Comparison of ENCODE assay signal across 8 cellular contexts in genomic region chr19:4369109-4369887, GRCh38. TPM values are rescaled to one million over a fixed set of nuclear protein-coding genes. Genes with fewer than 3 reads are reported as not detected.
A peak's percentile ranks its signal among the peaks of the same experiment; 100 is the strongest.
DNase-seq lines count a peak whose midpoint lies in the region; ATAC-seq and TF ChIP-seq lines count a peak whose summit lies in the region.

No MANE protein-coding gene starts in this region.

- DNase-seq in GM13977 (ENCODE audit: low spot score) (peak; percentile 80), NCI-H526 treated with DMSO at 0.1 percent for 48 hours (lab: John Stamatoyannopoulos, UW) (peak; percentile 9), glutamatergic neuron (no peak), sigmoid colon (no peak), NCI-H2029 (lab: John Stamatoyannopoulos, UW) (no peak)
- DNase-seq in activated T-cell treated with anti-CD3 and anti-CD28 coated beads, Interleukin-2, amount 50 U/mL, for 4 hours, result peak; percentile 51

- peak; percentile 52 for ATAC-seq in HG02588 (IDR thresholded peaks at IDR 0.05; ENCODE audit: unreplicated experiment)
- ATAC-seq in activated T-cell treated with anti-CD3 and anti-CD28 coated beads, Interleukin-2, amount 50 U/mL, for 4 hours, result peak; percentile 65
- ATAC-seq in HG03039 (IDR thresholded peaks at IDR 0.05; ENCODE audit: unreplicated experiment), result no peak

- peak overlapping the region; percentile 78 for H3K4me3 Mint-ChIP-seq in activated T-cell treated with anti-CD3 and anti-CD28 coated beads, Interleukin-2, amount 50 U/mL, for 4 hours
- peak overlapping the region; percentile 30 for H3K4me3 Mint-ChIP-seq in glutamatergic neuron (ENCODE audit: unreplicated experiment)

- no peaks in the 10 kb centered on the region for H3K9me3 ChIP-seq in sigmoid colon

- no peak for TF ChIP-seq POLR2A in sigmoid colon (IDR thresholded peaks at IDR 0.05)

- H3K27ac Mint-ChIP-seq in glutamatergic neuron (ENCODE audit: unreplicated experiment), result peak overlapping the region; percentile 78

- peak overlapping the region; percentile 37 to 75 (median 63) for H3K27ac ChIP-seq in sigmoid colon

- H3K4me1 Mint-ChIP-seq in activated T-cell treated with anti-CD3 and anti-CD28 coated beads, Interleukin-2, amount 50 U/mL, for 4 hours (ENCODE audit: low read depth), result peaks cover 47% of the 10 kb centered on the region
- peaks cover 20% of the 10 kb centered on the region for H3K4me1 Mint-ChIP-seq in glutamatergic neuron (ENCODE audit: low read depth, unreplicated experiment)

- WGBS in sigmoid colon, 2 donors, result 8 to 15% methylated on average over 25 of the region's 25 CpGs

- H3K4me1 ChIP-seq in sigmoid colon, result peaks cover 0 to 75% (median 64%) of the 10 kb centered on the region in 4 donors

- in situ Hi-C loops in GM13977 (cut with MboI; ENCODE audit: low pct_unique_long_range_greater_than_20kb, low sequenced_read_pairs, unreplicated experiment), result no loop called here

- H3K36me3 Mint-ChIP-seq in activated T-cell treated with anti-CD3 and anti-CD28 coated beads, Interleukin-2, amount 50 U/mL, for 4 hours (ENCODE audit: insufficient read depth), result no peaks in the 10 kb centered on the region
- no peaks in the 10 kb centered on the region for H3K36me3 Mint-ChIP-seq in glutamatergic neuron (ENCODE audit: unreplicated experiment)

- no peaks in the 10 kb centered on the region for H3K27me3 ChIP-seq in sigmoid colon

- H3K9me3 Mint-ChIP-seq in activated T-cell treated with anti-CD3 and anti-CD28 coated beads, Interleukin-2, amount 50 U/mL, for 4 hours, result no peaks in the 10 kb centered on the region
- peaks cover 15% of the 10 kb centered on the region for H3K9me3 Mint-ChIP-seq in glutamatergic neuron (ENCODE audit: unreplicated experiment)

- intact Hi-C loops in sigmoid colon (cut with DNase I), result no loop called here

- no peaks in the 10 kb centered on the region for H3K27me3 Mint-ChIP-seq in activated T-cell treated with anti-CD3 and anti-CD28 coated beads, Interleukin-2, amount 50 U/mL, for 4 hours (ENCODE audit: low read depth)
- peaks cover 30% of the 10 kb centered on the region for H3K27me3 Mint-ChIP-seq in glutamatergic neuron (ENCODE audit: unreplicated experiment)

- no peak for TF ChIP-seq EP300 in sigmoid colon (IDR thresholded peaks at IDR 0.05)

- peak overlapping the region in 1 of 4 donors; percentile 16 for H3K4me3 ChIP-seq in sigmoid colon

- TF ChIP-seq CTCF in GM13977 (IDR thresholded peaks at IDR 0.05; ENCODE audit: extremely low read depth, insufficient read depth, missing control alignments), result no peak
- TF ChIP-seq CTCF in glutamatergic neuron (IDR thresholded peaks at IDR 0.05; ENCODE audit: partially characterized antibody, unreplicated experiment), result no peak
- no peak for TF ChIP-seq CTCF in sigmoid colon (IDR thresholded peaks at IDR 0.05)

- H3K36me3 ChIP-seq in sigmoid colon, result peaks cover under 1 to 23% (median 16%) of the 10 kb centered on the region in 4 donors

RNA-seq across cellular contexts. Expression of gene MPND, which starts 25.9 kb away (rescaled TPM):
- 10 to 100 TPM; 16.0 to 18.6 (median 18.1) TPM for total RNA-seq in activated T-cell treated with anti-CD3 and anti-CD28 coated beads, Interleukin-2, amount 50 U/mL, for 4 hours
- total RNA-seq in glutamatergic neuron (ENCODE audit: unreplicated experiment) (56.7 TPM), sigmoid colon (10 to 100 TPM in 1 of 4 donors, 1 to 10 TPM in 3; 8.6 to 13.3 (median 9.3) TPM)
- 10 to 100 TPM; 38.2 to 65.2 (median 60.1) TPM for polyA plus RNA-seq in sigmoid colon

RNA-seq across cellular contexts. Expression of gene STAP2, which starts 30.7 kb away (rescaled TPM):
- total RNA-seq in activated T-cell treated with anti-CD3 and anti-CD28 coated beads, Interleukin-2, amount 50 U/mL, for 4 hours, result 10 to 100 TPM; 11.1 to 13.2 (median 12.8) TPM
- total RNA-seq in glutamatergic neuron (ENCODE audit: unreplicated experiment) (18.1 TPM), sigmoid colon (1 to 10 TPM in 3 of 4 donors, under 1 TPM in 1; 0.99 to 5.5 (median 2.7) TPM)
- polyA plus RNA-seq in sigmoid colon, result 100 to 1,000 TPM; 146 to 313 (median 199) TPM

RNA-seq across cellular contexts. Expression of gene SH3GL1, which starts 31.0 kb away (rescaled TPM):
- total RNA-seq in activated T-cell treated with anti-CD3 and anti-CD28 coated beads, Interleukin-2, amount 50 U/mL, for 4 hours, result 10 to 100 TPM; 50.8 to 52.6 (median 52.2) TPM
- total RNA-seq in glutamatergic neuron (ENCODE audit: unreplicated experiment) (56.3 TPM), sigmoid colon (10 to 100 TPM; 28.5 to 33.9 (median 32.2) TPM)
- 10 to 100 TPM; 37.9 to 47.4 (median 45.0) TPM for polyA plus RNA-seq in sigmoid colon

RNA-seq across cellular contexts. Expression of gene CHAF1A, which starts 33.1 kb away (rescaled TPM):
- total RNA-seq in activated T-cell treated with anti-CD3 and anti-CD28 coated beads, Interleukin-2, amount 50 U/mL, for 4 hours, result 10 to 100 TPM; 59.1 to 81.0 (median 64.3) TPM
- total RNA-seq in glutamatergic neuron (ENCODE audit: unreplicated experiment) (20.5 TPM), sigmoid colon (1 to 10 TPM; 3.6 to 5.5 (median 4.1) TPM)
- polyA plus RNA-seq in sigmoid colon, result 10 to 100 TPM in 2 of 3 donors, 1 to 10 TPM in 1; 5.4 to 19.1 (median 10.6) TPM

Comparison
In these comparisons a context has a peak if more than half of its experiments do, and no peak if none do; other contexts are left out.
1. DNase-seq: peak in GM13977 (single experiment), NCI-H526 treated with DMSO at 0.1 percent for 48 hours (single experiment) and activated T-cell treated with anti-CD3 and anti-CD28 coated beads, Interleukin-2, amount 50 U/mL, for 4 hours (single experiment); none in glutamatergic neuron (single experiment), sigmoid colon (single experiment) and NCI-H2029 (single experiment).